2 cellular contexts compared by ENCODE assay signal in the genomic region with DNA sequence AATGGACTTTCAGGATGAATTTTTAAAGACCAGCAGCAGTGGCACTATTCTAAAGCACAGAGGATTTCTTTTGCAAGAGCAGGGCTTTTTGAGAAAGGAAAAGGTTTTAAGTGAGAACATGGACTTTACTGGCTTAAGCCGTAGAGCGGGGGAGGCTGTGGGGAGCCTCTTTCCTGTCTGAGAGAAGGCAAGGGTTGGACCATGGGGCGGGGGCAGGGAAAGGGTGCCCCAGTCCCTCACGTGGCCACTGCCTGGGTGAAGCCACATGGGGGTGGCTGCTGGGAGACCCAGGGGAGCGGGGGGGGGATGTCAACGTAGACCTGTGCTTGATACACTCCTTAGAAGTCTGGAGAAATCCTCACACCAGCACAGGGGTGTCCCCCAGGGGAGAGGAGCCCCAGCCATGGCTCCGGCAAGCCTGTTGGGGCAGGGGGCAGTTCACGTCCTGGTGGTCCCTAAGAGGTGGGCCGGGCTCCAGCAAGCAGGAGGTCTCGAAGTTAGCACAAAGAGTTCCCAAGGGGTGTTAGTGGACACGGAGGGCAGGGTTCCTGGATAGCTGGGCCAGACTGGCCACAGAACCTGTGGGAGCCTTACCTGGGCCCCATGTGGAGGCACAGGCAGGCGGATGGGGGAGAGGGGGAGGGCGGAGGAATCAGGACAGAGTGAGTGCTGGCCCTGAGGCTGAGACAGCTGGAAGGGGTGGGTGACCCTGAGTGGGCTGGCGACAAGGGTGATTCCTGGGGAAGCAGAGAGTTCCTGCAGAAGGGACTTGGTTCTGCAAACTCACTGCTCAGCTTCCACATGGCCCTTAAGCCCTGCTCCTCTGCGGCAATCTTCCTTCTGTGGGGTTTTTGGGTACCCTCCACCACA.
TF ChIP-seq lines count a peak whose summit lies in the region.

No MANE protein-coding gene starts in this region.

TF ChIP-seq in HEK293, 187 proteins besides CTCF, POLR2A, EP300 and RAD21 (continued from another document):
- TF ChIP-seq, protein P1, sequence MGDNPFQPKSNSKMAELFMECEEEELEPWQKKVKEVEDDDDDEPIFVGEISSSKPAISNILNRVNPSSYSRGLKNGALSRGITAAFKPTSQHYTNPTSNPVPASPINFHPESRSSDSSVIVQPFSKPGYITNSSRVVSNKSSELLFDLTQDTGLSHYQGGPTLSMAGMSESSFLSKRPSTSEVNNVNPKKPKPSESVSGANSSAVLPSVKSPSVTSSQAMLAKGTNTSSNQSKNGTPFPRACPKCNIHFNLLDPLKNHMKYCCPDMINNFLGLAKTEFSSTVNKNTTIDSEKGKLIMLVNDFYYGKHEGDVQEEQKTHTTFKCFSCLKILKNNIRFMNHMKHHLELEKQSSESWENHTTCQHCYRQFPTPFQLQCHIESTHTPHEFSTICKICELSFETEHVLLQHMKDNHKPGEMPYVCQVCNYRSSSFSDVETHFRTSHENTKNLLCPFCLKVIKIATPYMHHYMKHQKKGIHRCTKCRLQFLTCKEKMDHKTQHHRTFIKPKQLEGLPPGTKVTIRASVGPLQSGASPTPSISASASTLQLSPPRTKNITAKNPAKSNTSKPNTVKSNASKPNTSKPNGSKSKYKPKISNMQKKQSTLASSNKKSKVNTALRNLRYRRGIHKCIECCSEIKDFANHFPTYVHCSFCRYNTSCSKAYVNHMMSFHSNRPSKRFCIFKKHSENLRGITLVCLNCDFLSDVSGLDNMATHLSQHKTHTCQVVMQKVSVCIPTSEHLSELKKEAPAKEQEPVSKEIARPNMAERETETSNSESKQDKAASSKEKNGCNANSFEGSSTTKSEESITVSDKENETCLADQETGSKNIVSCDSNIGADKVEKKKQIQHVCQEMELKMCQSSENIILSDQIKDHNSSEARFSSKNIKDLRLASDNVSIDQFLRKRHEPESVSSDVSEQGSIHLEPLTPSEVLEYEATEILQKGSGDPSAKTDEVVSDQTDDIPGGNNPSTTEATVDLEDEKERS (tag by site-specific recombination; IDR thresholded peaks at IDR 0.05): no peak

TF ChIP-seq in WTC11, 78 proteins besides CTCF, POLR2A, EP300 and RAD21 (continued from another document):
- TF ChIP-seq, protein P2, sequence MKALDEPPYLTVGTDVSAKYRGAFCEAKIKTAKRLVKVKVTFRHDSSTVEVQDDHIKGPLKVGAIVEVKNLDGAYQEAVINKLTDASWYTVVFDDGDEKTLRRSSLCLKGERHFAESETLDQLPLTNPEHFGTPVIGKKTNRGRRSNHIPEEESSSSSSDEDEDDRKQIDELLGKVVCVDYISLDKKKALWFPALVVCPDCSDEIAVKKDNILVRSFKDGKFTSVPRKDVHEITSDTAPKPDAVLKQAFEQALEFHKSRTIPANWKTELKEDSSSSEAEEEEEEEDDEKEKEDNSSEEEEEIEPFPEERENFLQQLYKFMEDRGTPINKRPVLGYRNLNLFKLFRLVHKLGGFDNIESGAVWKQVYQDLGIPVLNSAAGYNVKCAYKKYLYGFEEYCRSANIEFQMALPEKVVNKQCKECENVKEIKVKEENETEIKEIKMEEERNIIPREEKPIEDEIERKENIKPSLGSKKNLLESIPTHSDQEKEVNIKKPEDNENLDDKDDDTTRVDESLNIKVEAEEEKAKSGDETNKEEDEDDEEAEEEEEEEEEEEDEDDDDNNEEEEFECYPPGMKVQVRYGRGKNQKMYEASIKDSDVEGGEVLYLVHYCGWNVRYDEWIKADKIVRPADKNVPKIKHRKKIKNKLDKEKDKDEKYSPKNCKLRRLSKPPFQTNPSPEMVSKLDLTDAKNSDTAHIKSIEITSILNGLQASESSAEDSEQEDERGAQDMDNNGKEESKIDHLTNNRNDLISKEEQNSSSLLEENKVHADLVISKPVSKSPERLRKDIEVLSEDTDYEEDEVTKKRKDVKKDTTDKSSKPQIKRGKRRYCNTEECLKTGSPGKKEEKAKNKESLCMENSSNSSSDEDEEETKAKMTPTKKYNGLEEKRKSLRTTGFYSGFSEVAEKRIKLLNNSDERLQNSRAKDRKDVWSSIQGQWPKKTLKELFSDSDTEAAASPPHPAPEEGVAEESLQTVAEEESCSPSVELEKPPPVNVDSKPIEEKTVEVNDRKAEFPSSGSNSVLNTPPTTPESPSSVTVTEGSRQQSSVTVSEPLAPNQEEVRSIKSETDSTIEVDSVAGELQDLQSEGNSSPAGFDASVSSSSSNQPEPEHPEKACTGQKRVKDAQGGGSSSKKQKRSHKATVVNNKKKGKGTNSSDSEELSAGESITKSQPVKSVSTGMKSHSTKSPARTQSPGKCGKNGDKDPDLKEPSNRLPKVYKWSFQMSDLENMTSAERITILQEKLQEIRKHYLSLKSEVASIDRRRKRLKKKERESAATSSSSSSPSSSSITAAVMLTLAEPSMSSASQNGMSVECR (CRISPR knock-in tag; IDR thresholded peaks at IDR 0.05; ENCODE audit: borderline replicate concordance): no peak
- TF ChIP-seq MYBL2 (CRISPR knock-in tag; IDR thresholded peaks at IDR 0.05): no peak
- TF ChIP-seq, protein P3, sequence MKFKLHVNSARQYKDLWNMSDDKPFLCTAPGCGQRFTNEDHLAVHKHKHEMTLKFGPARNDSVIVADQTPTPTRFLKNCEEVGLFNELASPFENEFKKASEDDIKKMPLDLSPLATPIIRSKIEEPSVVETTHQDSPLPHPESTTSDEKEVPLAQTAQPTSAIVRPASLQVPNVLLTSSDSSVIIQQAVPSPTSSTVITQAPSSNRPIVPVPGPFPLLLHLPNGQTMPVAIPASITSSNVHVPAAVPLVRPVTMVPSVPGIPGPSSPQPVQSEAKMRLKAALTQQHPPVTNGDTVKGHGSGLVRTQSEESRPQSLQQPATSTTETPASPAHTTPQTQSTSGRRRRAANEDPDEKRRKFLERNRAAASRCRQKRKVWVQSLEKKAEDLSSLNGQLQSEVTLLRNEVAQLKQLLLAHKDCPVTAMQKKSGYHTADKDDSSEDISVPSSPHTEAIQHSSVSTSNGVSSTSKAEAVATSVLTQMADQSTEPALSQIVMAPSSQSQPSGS (CRISPR knock-in tag; IDR thresholded peaks at IDR 0.05; ENCODE audit: borderline replicate concordance, low read depth): no peak
- no peak for TF ChIP-seq PRRX2 (CRISPR knock-in tag; IDR thresholded peaks at IDR 0.05)
- no peak for TF ChIP-seq GRHL2 (CRISPR knock-in tag; IDR thresholded peaks at IDR 0.05; ENCODE audit: insufficient replicate concordance, severe bottlenecking)
- TF ChIP-seq, protein P4, sequence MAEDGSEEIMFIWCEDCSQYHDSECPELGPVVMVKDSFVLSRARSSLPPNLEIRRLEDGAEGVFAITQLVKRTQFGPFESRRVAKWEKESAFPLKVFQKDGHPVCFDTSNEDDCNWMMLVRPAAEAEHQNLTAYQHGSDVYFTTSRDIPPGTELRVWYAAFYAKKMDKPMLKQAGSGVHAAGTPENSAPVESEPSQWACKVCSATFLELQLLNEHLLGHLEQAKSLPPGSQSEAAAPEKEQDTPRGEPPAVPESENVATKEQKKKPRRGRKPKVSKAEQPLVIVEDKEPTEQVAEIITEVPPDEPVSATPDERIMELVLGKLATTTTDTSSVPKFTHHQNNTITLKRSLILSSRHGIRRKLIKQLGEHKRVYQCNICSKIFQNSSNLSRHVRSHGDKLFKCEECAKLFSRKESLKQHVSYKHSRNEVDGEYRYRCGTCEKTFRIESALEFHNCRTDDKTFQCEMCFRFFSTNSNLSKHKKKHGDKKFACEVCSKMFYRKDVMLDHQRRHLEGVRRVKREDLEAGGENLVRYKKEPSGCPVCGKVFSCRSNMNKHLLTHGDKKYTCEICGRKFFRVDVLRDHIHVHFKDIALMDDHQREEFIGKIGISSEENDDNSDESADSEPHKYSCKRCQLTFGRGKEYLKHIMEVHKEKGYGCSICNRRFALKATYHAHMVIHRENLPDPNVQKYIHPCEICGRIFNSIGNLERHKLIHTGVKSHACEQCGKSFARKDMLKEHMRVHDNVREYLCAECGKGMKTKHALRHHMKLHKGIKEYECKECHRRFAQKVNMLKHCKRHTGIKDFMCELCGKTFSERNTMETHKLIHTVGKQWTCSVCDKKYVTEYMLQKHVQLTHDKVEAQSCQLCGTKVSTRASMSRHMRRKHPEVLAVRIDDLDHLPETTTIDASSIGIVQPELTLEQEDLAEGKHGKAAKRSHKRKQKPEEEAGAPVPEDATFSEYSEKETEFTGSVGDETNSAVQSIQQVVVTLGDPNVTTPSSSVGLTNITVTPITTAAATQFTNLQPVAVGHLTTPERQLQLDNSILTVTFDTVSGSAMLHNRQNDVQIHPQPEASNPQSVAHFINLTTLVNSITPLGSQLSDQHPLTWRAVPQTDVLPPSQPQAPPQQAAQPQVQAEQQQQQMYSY (CRISPR knock-in tag; IDR thresholded peaks at IDR 0.05): no peak
- TF ChIP-seq SP1 (CRISPR knock-in tag; conservative IDR thresholded peaks at IDR 0.05): no peak
- no peak for TF ChIP-seq ZNF396 (CRISPR knock-in tag; IDR thresholded peaks at IDR 0.05; ENCODE audit: borderline replicate concordance)
